ENCODE assay signal across 9 cellular contexts in genomic region chr14:21924479-21924878, GRCh38.
DNase-seq lines count a peak whose midpoint lies in the region; ATAC-seq, FAIRE-seq and TF ChIP-seq lines count a peak whose summit lies in the region.
"Had no signal": no experiment of that assay in that cellular context is flagged by ENCODE, and none has a peak within 500 bp of the region (broad histone marks: within the 10 kb centered on the region; RNA-seq: fewer than 3 reads in every experiment).

No MANE protein-coding gene starts in this region.

- H3K23ac ChIP-seq in H1 (ENCODE audit: insufficient read length): no peak overlapping the region

- H3K79me1 ChIP-seq in H1 (ENCODE audit: low read depth, low read length): no peaks in the 10 kb centered on the region

- H3K4me1 ChIP-seq in CD8-positive, alpha-beta T cell (ENCODE audit: insufficient read depth, low read length): peaks cover 46% of the 10 kb centered on the region
- H3K4me1 ChIP-seq in H1 (replicated peaks in 1 of 4; ENCODE audit: control insufficient read depth in 3 of 4, insufficient read depth in 4 of 4, low read length in 3 of 4) (no peaks in the 10 kb centered on the region), stomach (no peaks in the 10 kb centered on the region), body of pancreas (no peaks in the 10 kb centered on the region)

- H3K79me2 ChIP-seq in H1 (ENCODE audit: control insufficient read depth in 1 of 2, insufficient read depth in 2 of 2, low read length in 2 of 2): no peaks in the 10 kb centered on the region

- CTCF ChIA-PET in CD8-positive, alpha-beta T cell (lab: Charles Lee): interaction anchor here (2.3 to 3.1 kb wide), 2 partner anchors 10 to 55 kb away, joined by 7 to 25 read pairs; no protein-coding TSS in a partner anchor
- CTCF ChIA-PET in H1 (lab: Charles Lee; ENCODE audit: partially characterized antibody): interaction anchor here (0.7 to 2.6 kb wide), 5 partner anchors 10 to 98 kb away, joined by 3 to 15 read pairs (median 4); no protein-coding TSS in a partner anchor

- no peak overlapping the region for H4K5ac ChIP-seq in H1 (ENCODE audit: insufficient read length, low read depth, low read length)

- H2AFZ ChIP-seq in H1 (ENCODE audit: low read length): no peak overlapping the region

- H3K9me3 Mint-ChIP-seq in CD8-positive, alpha-beta T cell: no peaks in the 10 kb centered on the region
- peaks cover 7% of the 10 kb centered on the region for H3K9me3 Mint-ChIP-seq in T-helper 2 cell treated with Interferon-gamma antibody and Interleukin-4, amounts not matched to agents 5 μg/mL and 100 μg/mL, for 36 hours
- H3K9me3 Mint-ChIP-seq: nephron had no signal

- no peaks in the 10 kb centered on the region for H3K9me3 ChIP-seq in CD8-positive, alpha-beta T cell (ENCODE audit: low read length)
- H3K9me3 ChIP-seq in H1 (ENCODE audit: insufficient read depth in 2 of 2, low read depth in 1 of 2, low read length in 1 of 2) (no peaks in the 10 kb centered on the region), stomach (no peaks in the 10 kb centered on the region), body of pancreas (no peaks in the 10 kb centered on the region)

- H3K27me3 ChIP-seq in CD8-positive, alpha-beta T cell (ENCODE audit: insufficient read depth, low read length): no peaks in the 10 kb centered on the region
- H3K27me3 ChIP-seq in H1 (replicated peaks in 1 of 4; ENCODE audit: control insufficient read depth in 3 of 4, extremely low read depth in 1 of 4, insufficient read depth in 3 of 4, low read length in 3 of 4): no peaks in the 10 kb centered on the region
- H3K27me3 ChIP-seq in stomach: no peaks in the 10 kb centered on the region
- H3K27me3 ChIP-seq in body of pancreas: no peaks in the 10 kb centered on the region

- no peak for FAIRE-seq in H1 (lab: Jason Lieb, UNC)

- peaks cover 58% of the 10 kb centered on the region for H3K4me1 Mint-ChIP-seq in CD8-positive, alpha-beta T cell (ENCODE audit: low read depth)
- H3K4me1 Mint-ChIP-seq in T-helper 2 cell treated with Interferon-gamma antibody and Interleukin-4, amounts not matched to agents 5 μg/mL and 100 μg/mL, for 36 hours (ENCODE audit: low read depth): peaks cover 38% of the 10 kb centered on the region
- H3K4me1 Mint-ChIP-seq: nephron had no signal

- no peak overlapping the region for H3K14ac ChIP-seq in H1 (ENCODE audit: insufficient read length)

- 80% methylated on average over 5 of the region's 5 CpGs; no CpG with 5 or more reads in 1 of the 2 experiments for WGBS in H1 (ENCODE audit: extremely low coverage in 1 of 2, insufficient coverage in 1 of 2, insufficient read length in 1 of 2, insufficient replicate concordance in 2 of 2, low coverage in 1 of 2, low lambda C conversion rate in 2 of 2, missing lambda C conversion rate in 1 of 2), 2 experiments
- 55 to 68% (median 59%) methylated on average over 5 of the region's 5 CpGs for WGBS in stomach, 5 donors
- 46 to 51% methylated on average over 5 of the region's 5 CpGs for WGBS in body of pancreas, 2 donors

- H4K8ac ChIP-seq in H1 (ENCODE audit: extremely low read depth, insufficient read depth, low read length): no peak overlapping the region

- no peaks in the 10 kb centered on the region for H3K27me3 Mint-ChIP-seq in CD8-positive, alpha-beta T cell (ENCODE audit: low read depth)
- no peaks in the 10 kb centered on the region for H3K27me3 Mint-ChIP-seq in T-helper 2 cell treated with Interferon-gamma antibody and Interleukin-4, amounts not matched to agents 5 μg/mL and 100 μg/mL, for 36 hours (ENCODE audit: low read depth)

- no peak overlapping the region for H2BK20ac ChIP-seq in H1 (ENCODE audit: low read length)

- no peaks in the 10 kb centered on the region for H3K36me3 ChIP-seq in CD8-positive, alpha-beta T cell (ENCODE audit: insufficient read depth, low read length)
- no peaks in the 10 kb centered on the region for H3K36me3 ChIP-seq in H1 (ENCODE audit: control insufficient read depth in 2 of 4, insufficient read depth in 4 of 4, low read length in 3 of 4)
- H3K36me3 ChIP-seq in stomach: no peaks in the 10 kb centered on the region
- H3K36me3 ChIP-seq in body of pancreas (replicated peaks in 1 of 2; ENCODE audit: insufficient read depth in 1 of 2, low read depth in 2 of 2): no peaks in the 10 kb centered on the region

- H3K4me2 ChIP-seq in H1 (ENCODE audit: insufficient read depth in 1 of 2, low read depth in 2 of 2, low read length in 2 of 2): no peak overlapping the region

- H4K91ac ChIP-seq in H1 (replicated peaks; ENCODE audit: insufficient read length, low read length): no peak overlapping the region

- H2BK120ac ChIP-seq in H1 (replicated peaks; ENCODE audit: low read depth, low read length): no peak overlapping the region

- H3K4ac ChIP-seq in H1 (replicated peaks; ENCODE audit: insufficient read length, low read depth, low read length): no peak overlapping the region

- H3K27ac Mint-ChIP-seq in CD8-positive, alpha-beta T cell: peak overlapping the region; percentile 91
- H3K27ac Mint-ChIP-seq in T-helper 2 cell treated with Interferon-gamma antibody and Interleukin-4, amounts not matched to agents 5 μg/mL and 100 μg/mL, for 36 hours: peak overlapping the region; percentile 90
- H3K27ac Mint-ChIP-seq: nephron had no signal

- peak; percentile 83 for ATAC-seq in CD8-positive, alpha-beta T cell
- ATAC-seq in GM21825 (IDR thresholded peaks at IDR 0.05; ENCODE audit: unreplicated experiment) (peak; percentile 93), body of pancreas (no peak)

- TF ChIP-seq RAD21 in H1 (IDR thresholded peaks at IDR 0.05 in 1 of 2, conservative IDR thresholded peaks at IDR 0.05 in 1 of 2; ENCODE audit: low read depth in 2 of 2, low read length in 2 of 2): no peak

- H3K23me2 ChIP-seq in H1 (ENCODE audit: low read depth, low read length): no peaks in the 10 kb centered on the region

- H4K20me1 ChIP-seq in H1 (replicated peaks in 1 of 2; ENCODE audit: control insufficient read depth in 1 of 2, insufficient read depth in 2 of 2, low read length in 2 of 2): no peaks in the 10 kb centered on the region

- DNase-seq in CD8-positive, alpha-beta T cell: peak; percentile 31 to 82 (median 56)
- peak; percentile 46 for DNase-seq in T-helper 2 cell treated with Interferon-gamma antibody and Interleukin-4, amounts not matched to agents 5 μg/mL and 100 μg/mL, for 36 hours (ENCODE audit: low spot score)
- no peak for DNase-seq in H1 (ENCODE audit: low read depth in 1 of 2, low spot score in 2 of 2)
- DNase-seq in SK-N-DZ (ENCODE audit: low spot score): no peak
- DNase-seq in NCI-H524 (lab: John Stamatoyannopoulos, UW): no peak
- DNase-seq in stomach: no peak
- no peak for DNase-seq in body of pancreas

- H3K18ac ChIP-seq in H1 (ENCODE audit: extremely low read depth, low read length): no peak overlapping the region

- peak overlapping the region; percentile 74 for H3K4me3 Mint-ChIP-seq in CD8-positive, alpha-beta T cell
- H3K4me3 Mint-ChIP-seq in T-helper 2 cell treated with Interferon-gamma antibody and Interleukin-4, amounts not matched to agents 5 μg/mL and 100 μg/mL, for 36 hours: peak overlapping the region; percentile 54
- H3K4me3 Mint-ChIP-seq: nephron had no signal

- intact Hi-C loops in CD8-positive, alpha-beta T cell (cut with DNase I, micrococcal nuclease): loop anchor here (5.0 kb wide), 4 partner anchors 73 to 618 kb away; no protein-coding TSS in a partner anchor
- intact Hi-C loops in stomach (cut with DNase I; ENCODE audit: low total_unique reads) (no loop called here), body of pancreas (cut with DNase I) (no loop called here)

- no peak overlapping the region for H2BK15ac ChIP-seq in H1 (ENCODE audit: low read length)

- no peak overlapping the region for H2AK5ac ChIP-seq in H1 (ENCODE audit: low read depth, low read length)

- peak; percentile 38 for TF ChIP-seq CTCF in CD8-positive, alpha-beta T cell (IDR thresholded peaks at IDR 0.05)
- peak in 2 of 3 experiments; percentile 28 to 37; a peak in 2 of 4 replicates for TF ChIP-seq CTCF in H1 (IDR thresholded peaks at IDR 0.05; ENCODE audit: control extremely low read depth in 1 of 3, insufficient read depth in 1 of 3, low read depth in 1 of 3, low read length in 3 of 3)
- no peak for TF ChIP-seq CTCF in stomach (IDR thresholded peaks at IDR 0.05)
- no peak for TF ChIP-seq CTCF in body of pancreas (IDR thresholded peaks at IDR 0.05)

- H2BK12ac ChIP-seq in H1 (ENCODE audit: low read depth, low read length): no peak overlapping the region

- TF ChIP-seq POLR2A in H1 (IDR thresholded peaks at IDR 0.05; ENCODE audit: control extremely low read depth in 1 of 2, low read depth in 2 of 2, low read length in 2 of 2): no peak
- TF ChIP-seq POLR2A in stomach (IDR thresholded peaks at IDR 0.05): no peak
- no peak for TF ChIP-seq POLR2A in body of pancreas (IDR thresholded peaks at IDR 0.05)

- H2BK5ac ChIP-seq in H1 (ENCODE audit: low read depth, low read length): no peak overlapping the region

- H3K36me3 Mint-ChIP-seq in CD8-positive, alpha-beta T cell: peaks cover 2% of the 10 kb centered on the region
- peaks cover 8% of the 10 kb centered on the region for H3K36me3 Mint-ChIP-seq in T-helper 2 cell treated with Interferon-gamma antibody and Interleukin-4, amounts not matched to agents 5 μg/mL and 100 μg/mL, for 36 hours (ENCODE audit: low read depth)

- H3K9ac ChIP-seq in H1 (replicated peaks in 1 of 4; ENCODE audit: extremely low read depth in 1 of 4, low read depth in 3 of 4, low read length in 3 of 4): no peak overlapping the region

- no peak for TF ChIP-seq EP300 in H1 (IDR thresholded peaks at IDR 0.05; ENCODE audit: borderline replicate concordance in 1 of 2, low read depth in 2 of 2, low read length in 2 of 2)
- no peak for TF ChIP-seq EP300 in stomach (IDR thresholded peaks at IDR 0.05)

- POLR2A ChIA-PET in CD8-positive, alpha-beta T cell (lab: Charles Lee): no interaction called here
- POLR2A ChIA-PET in H1 (lab: Charles Lee; ENCODE audit: partially characterized antibody): no interaction called here

- H3K56ac ChIP-seq in H1 (replicated peaks; ENCODE audit: insufficient read length, low read depth, low read length): no peak overlapping the region

- H3K27ac ChIP-seq in CD8-positive, alpha-beta T cell (ENCODE audit: low read depth, low read length): peak overlapping the region; percentile 22
- H3K27ac ChIP-seq in H1 (ENCODE audit: low read depth, low read length): no peak overlapping the region
- H3K27ac ChIP-seq in stomach: peak overlapping the region in 2 of 5 donors; percentile 7 to 28
- H3K27ac ChIP-seq in body of pancreas: no peak overlapping the region

- H3K4me3 ChIP-seq in CD8-positive, alpha-beta T cell (ENCODE audit: low read depth, low read length): peak overlapping the region; percentile 33
- no peak overlapping the region for H3K4me3 ChIP-seq in H1 (ENCODE audit: extremely low read depth in 1 of 4, insufficient read depth in 2 of 4, low read depth in 3 of 4, low read length in 4 of 4)
- H3K4me3 ChIP-seq in stomach: no peak overlapping the region
- no peak overlapping the region for H3K4me3 ChIP-seq in body of pancreas

TF ChIP-seq in H1, 55 proteins besides CTCF, POLR2A, EP300 and RAD21 (continues in another document):
- peak; percentile 78 for TF ChIP-seq E2F6 (IDR thresholded peaks at IDR 0.05)

Comparison
In these comparisons a context has a peak if more than half of its experiments do, and no peak if none do; other contexts are left out.
1. DNase-seq: peak in CD8-positive, alpha-beta T cell (7 of 7) and T-helper 2 cell treated with Interferon-gamma antibody and Interleukin-4, amounts not matched to agents 5 μg/mL and 100 μg/mL, for 36 hours (single experiment); none in H1 (0 of 2), SK-N-DZ (single experiment), NCI-H524 (0 of 2), stomach (single experiment) and body of pancreas (0 of 4).
2. CTCF ChIP-seq: peak in CD8-positive, alpha-beta T cell (single experiment) and H1 (2 of 3); none in stomach (0 of 7) and body of pancreas (0 of 7).
3. intact Hi-C loops: an anchor here in CD8-positive, alpha-beta T cell (5.0 kb wide); none called in stomach and body of pancreas.